1 cellular context compared by ENCODE assay signal in genomic region chr17:60372790-60373483, GRCh38.
TF ChIP-seq lines count a peak whose summit lies in the region.

No MANE protein-coding gene starts in this region.

TF ChIP-seq in HEK293, 187 proteins besides CTCF, POLR2A, EP300 and RAD21 (continued from another document):
- TF ChIP-seq REST (tag by site-specific recombination; IDR thresholded peaks at IDR 0.05) (no peak), ZNF248 (tag by site-specific recombination; IDR thresholded peaks at IDR 0.05) (no peak), ZNF544 (tag by site-specific recombination; IDR thresholded peaks at IDR 0.05) (no peak), MEIS1 (CRISPR knock-in tag; IDR thresholded peaks at IDR 0.05; ENCODE audit: borderline replicate concordance) (no peak), GLI2 (tag by site-specific recombination; IDR thresholded peaks at IDR 0.05; ENCODE audit: borderline replicate concordance, low read depth) (no peak), ZNF157 (tag by site-specific recombination; IDR thresholded peaks at IDR 0.05) (no peak), ZNF114 (tag by site-specific recombination; IDR thresholded peaks at IDR 0.05) (no peak)
TF ChIP-seq in HEK293: peak in this region for 3.
